25 cellular contexts compared by ENCODE assay signal in genomic region chr12:87165733-87166375, GRCh38.
"Had no signal": no experiment of that assay in that cellular context is flagged by ENCODE, and none has a peak within 500 bp of the region (broad histone marks: within the 10 kb centered on the region; RNA-seq: fewer than 3 reads in every experiment).

No MANE protein-coding gene starts in this region.

- H3K27me3 ChIP-seq: ascending aorta, cardiac muscle cell had no signal

- H3K4me1 ChIP-seq: ascending aorta had no signal

- H3K27ac Mint-ChIP-seq: activated CD4-positive, alpha-beta memory T cell treated with anti-CD3 and anti-CD28 coated beads for 36 hours; activated naive CD4-positive, alpha-beta T cell treated with anti-CD3 and anti-CD28 coated beads, Interleukin-2, amount 10 ng/mL, durations not matched to agents 7 days and 5 days; activated naive CD8-positive, alpha-beta T cell; activated naive CD8-positive, alpha-beta T cell treated with anti-CD3 and anti-CD28 coated beads, Interleukin-2, amount 50 U/mL, for 24 hours; activated T-helper 1 cell treated with anti-CD3 and anti-CD28 coated beads, Interleukin-12 subunit alpha, Interleukin-12 subunit beta, Interleukin-2, Interleukin-4 antibody, amounts not matched to agents 30 ng/mL and 10 ng/mL and 1 ng/mL, durations not matched to agents 14 hours and 24 hours and 36 hours had no signal

- H3K4me3 Mint-ChIP-seq: activated CD4-positive, alpha-beta memory T cell treated with anti-CD3 and anti-CD28 coated beads for 36 hours; activated naive CD4-positive, alpha-beta T cell treated with anti-CD3 and anti-CD28 coated beads, Interleukin-2, amount 10 ng/mL, durations not matched to agents 7 days and 5 days; activated naive CD8-positive, alpha-beta T cell; activated naive CD8-positive, alpha-beta T cell treated with anti-CD3 and anti-CD28 coated beads, Interleukin-2, amount 50 U/mL, for 24 hours; activated T-cell treated with anti-CD3 and anti-CD28 coated beads, Interleukin-2, amount 50 U/mL, for 4 hours; activated T-helper 1 cell treated with anti-CD3 and anti-CD28 coated beads, Interleukin-12 subunit alpha, Interleukin-12 subunit beta, Interleukin-2, Interleukin-4 antibody, amounts not matched to agents 30 ng/mL and 10 ng/mL and 1 ng/mL, durations not matched to agents 14 hours and 24 hours and 36 hours had no signal

- H3K4me3 ChIP-seq: ascending aorta, cardiac muscle cell had no signal

- H3K36me3 ChIP-seq: ascending aorta, cardiac muscle cell had no signal

- ATAC-seq: activated naive CD8-positive, alpha-beta T cell treated with anti-CD3 and anti-CD28 coated beads, Interleukin-2, amount 50 U/mL, for 24 hours; activated T-cell treated with anti-CD3 and anti-CD28 coated beads, Interleukin-2, amount 50 U/mL, for 4 hours had no signal

- H3K27me3 Mint-ChIP-seq: activated CD4-positive, alpha-beta memory T cell treated with anti-CD3 and anti-CD28 coated beads for 36 hours; activated naive CD4-positive, alpha-beta T cell treated with anti-CD3 and anti-CD28 coated beads, Interleukin-2, amount 10 ng/mL, durations not matched to agents 7 days and 5 days; activated naive CD8-positive, alpha-beta T cell; activated naive CD8-positive, alpha-beta T cell treated with anti-CD3 and anti-CD28 coated beads, Interleukin-2, amount 50 U/mL, for 24 hours had no signal

- H3K27ac ChIP-seq: ascending aorta, cardiac muscle cell had no signal

- H3K4me1 Mint-ChIP-seq: activated naive CD4-positive, alpha-beta T cell treated with anti-CD3 and anti-CD28 coated beads, Interleukin-2, amount 10 ng/mL, durations not matched to agents 7 days and 5 days; activated naive CD8-positive, alpha-beta T cell treated with anti-CD3 and anti-CD28 coated beads, Interleukin-2, amount 50 U/mL, for 24 hours had no signal

- H3K36me3 Mint-ChIP-seq: activated naive CD4-positive, alpha-beta T cell treated with anti-CD3 and anti-CD28 coated beads, Interleukin-2, amount 10 ng/mL, durations not matched to agents 7 days and 5 days; activated naive CD8-positive, alpha-beta T cell had no signal

- DNase-seq: activated CD4-positive, alpha-beta memory T cell treated with anti-CD3 and anti-CD28 coated beads for 36 hours; activated CD4-positive, alpha-beta T cell treated with anti-CD3 and anti-CD28 coated beads, Interleukin-2, amount 50 U/mL, for 1 hour; activated CD8-positive, alpha-beta memory T cell treated with anti-CD3 and anti-CD28 coated beads, Interleukin-2, amount 50 U/mL, for 4 hours; activated naive CD4-positive, alpha-beta T cell treated with anti-CD3 and anti-CD28 coated beads, Interleukin-2, amount 10 ng/mL, durations not matched to agents 7 days and 5 days; activated naive CD8-positive, alpha-beta T cell treated with anti-CD3 and anti-CD28 coated beads, Interleukin-2, amount 50 U/mL, for 24 hours; activated T-cell treated with anti-CD3 and anti-CD28 coated beads for 4 hours; activated T-cell treated with anti-CD3 and anti-CD28 coated beads, Interleukin-2, amount 50 U/mL, for 4 hours; amygdala; Karpas-422; NCI-H1105; NCI-H1417 treated with DMSO at 0.1 percent for 48 hours; NCI-H187 treated with DMSO at 0.1 percent for 48 hours; NCI-H226; NCI-H446 treated with DMSO at 0.1 percent for 48 hours; NCI-H69; OCI-M1; Right ventricle myocardium superior; SW 1271; T-helper 1 cell; T-helper 2 cell; T-helper 9 cell had no signal

- H3K9me3 ChIP-seq: ascending aorta had no signal
